Comparison of ENCODE assay signal across 13 cellular contexts in the genomic region with DNA sequence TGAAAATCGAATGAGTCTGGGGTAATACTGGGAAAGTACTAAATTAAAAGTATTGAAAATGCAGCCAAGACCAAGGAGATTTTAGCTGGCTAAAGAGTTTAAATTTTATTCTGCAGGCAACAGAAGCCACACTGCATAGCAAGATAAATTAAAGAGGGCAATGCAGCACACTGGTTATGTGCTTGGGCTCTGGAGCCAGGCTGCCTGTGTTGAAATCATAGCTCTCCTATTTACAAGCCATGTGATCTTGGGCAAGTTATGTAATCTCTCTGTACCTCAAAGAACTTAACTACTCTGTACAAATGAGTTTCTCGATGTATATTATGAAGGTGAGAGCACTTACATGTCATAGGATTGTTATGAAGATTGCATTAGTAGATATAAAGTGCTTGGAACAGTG. TPM values are rescaled to one million over a fixed set of nuclear protein-coding genes. Genes with fewer than 3 reads are reported as not detected.
DNase-seq lines count a peak whose midpoint lies in the region; ATAC-seq and TF ChIP-seq lines count a peak whose summit lies in the region.
"Had no signal": no experiment of that assay in that cellular context is flagged by ENCODE, and none has a peak within 500 bp of the region (broad histone marks: within the 10 kb centered on the region; RNA-seq: fewer than 3 reads in every experiment).

No MANE protein-coding gene starts in this region.

- 51% methylated on average over 2 of the region's 2 CpGs for WGBS in liver
- WGBS in upper lobe of left lung, 2 donors: 39 to 73% methylated on average over 2 of the region's 2 CpGs

- H3K9me3 ChIP-seq in liver (ENCODE audit: control insufficient read depth in 4 of 4, low read length in 3 of 4) (no peaks in the 10 kb centered on the region), upper lobe of left lung (no peaks in the 10 kb centered on the region)

- no peak for TF ChIP-seq POLR2A in upper lobe of left lung (IDR thresholded peaks at IDR 0.05)

- H3K27ac ChIP-seq in liver (ENCODE audit: low read depth in 1 of 2, low read length in 2 of 2) (no peak overlapping the region), upper lobe of left lung (no peak overlapping the region)
- H3K27ac ChIP-seq: 22Rv1 had no signal

- ATAC-seq in upper lobe of left lung (ENCODE audit: low FRiP score in 2 of 2): peak; percentile 76

- peak; percentile 23 for DNase-seq in NCI-H1436 treated with DMSO at 0.1 percent for 48 hours (lab: John Stamatoyannopoulos, UW)
- no peak for DNase-seq in NCI-H1436 (lab: John Stamatoyannopoulos, UW)
- peak; percentile 82 for DNase-seq in choroid plexus epithelial cell (ENCODE audit: low read depth)
- DNase-seq in upper lobe of left lung: peak in 1 of 2 donors; percentile 74
- no peak for DNase-seq in retina
- no peak for DNase-seq in NCI-H2171 treated with DMSO at 0.1 percent for 48 hours (lab: John Stamatoyannopoulos, UW)
- no peak for DNase-seq in NCI-H1092 treated with DMSO at 0.1 percent for 48 hours (lab: John Stamatoyannopoulos, UW)
- DNase-seq: activated CD4-positive, alpha-beta memory T cell treated with anti-CD3 and anti-CD28 coated beads for 36 hours; DND-41; NCI-H446; SW 1271 had no signal

- H3K36me3 ChIP-seq in liver (ENCODE audit: control insufficient read depth in 4 of 4, insufficient read depth in 3 of 4, low read depth in 1 of 4, low read length in 3 of 4): peaks cover 0 to 4% (median 1%) of the 10 kb centered on the region in 4 donors
- H3K36me3 ChIP-seq in upper lobe of left lung: no peaks in the 10 kb centered on the region

- TF ChIP-seq EP300 in upper lobe of left lung (IDR thresholded peaks at IDR 0.05): peak in 1 of 4 donors; percentile 28

- peak; percentile 49 to 52 for TF ChIP-seq RAD21 in liver (IDR thresholded peaks at IDR 0.05)

- H3K4me1 ChIP-seq in liver (ENCODE audit: control insufficient read depth in 4 of 4, insufficient read depth in 4 of 4, low read length in 3 of 4) (peaks cover 16 to 86% (median 76%) of the 10 kb centered on the region in 4 donors), upper lobe of left lung (peaks cover 22 to 47% (median 25%) of the 10 kb centered on the region in 4 donors)

- H3K27me3 ChIP-seq in liver (ENCODE audit: control insufficient read depth in 4 of 4, insufficient read depth in 4 of 4, low read length in 3 of 4) (no peaks in the 10 kb centered on the region), upper lobe of left lung (no peaks in the 10 kb centered on the region)

- H3K9ac ChIP-seq in liver (ENCODE audit: low read depth in 1 of 2, low read length in 2 of 2): peak overlapping the region in 1 of 2 donors; percentile 5

- H3K4me3 ChIP-seq in choroid plexus epithelial cell (ENCODE audit: low read depth, low read length) (no peak overlapping the region), liver (ENCODE audit: low read depth in 1 of 3, low read length in 3 of 3) (no peak overlapping the region), upper lobe of left lung (no peak overlapping the region)

- no peak for TF ChIP-seq CTCF in choroid plexus epithelial cell (conservative IDR thresholded peaks at IDR 0.05; ENCODE audit: low read depth, low read length)
- no peak for TF ChIP-seq CTCF in liver (IDR thresholded peaks at IDR 0.05; ENCODE audit: low read depth, low read length, missing input control)
- TF ChIP-seq CTCF in upper lobe of left lung (IDR thresholded peaks at IDR 0.05): no peak

TF ChIP-seq in liver, 16 proteins besides CTCF, POLR2A, EP300 and RAD21:
- TF ChIP-seq FOXA2 (IDR thresholded peaks at IDR 0.05) (peak; percentile 13), HNF4A (conservative IDR thresholded peaks at IDR 0.05) (peak; percentile 39 to 66), GABPA (IDR thresholded peaks at IDR 0.05 in 1 of 2, conservative IDR thresholded peaks at IDR 0.05 in 1 of 2) (no peak), RXRA (IDR thresholded peaks at IDR 0.05) (peak; percentile 23 to 74), MAX (IDR thresholded peaks at IDR 0.05) (peak; percentile 57), EGR1 (IDR thresholded peaks at IDR 0.05; ENCODE audit: low read depth in 2 of 2) (peak in 1 of 2 donors; percentile 19), ATF3 (IDR thresholded peaks at IDR 0.05) (no peak)

RNA-seq across cellular contexts. Expression of gene SLC25A13, which starts 9.9 kb away (rescaled TPM):
- 100 to 1,000 TPM in 1 of 2 donors, 10 to 100 TPM in 1; 45.6 to 116 TPM for total RNA-seq in liver
- polyA plus RNA-seq in liver: 10 to 100 TPM; 52.4 to 75.4 TPM
- 10 to 100 TPM; 21.4 to 39.7 (median 30.8) TPM for total RNA-seq in upper lobe of left lung

Comparison
In these comparisons a context has a peak if more than half of its experiments do, and no peak if none do; other contexts are left out.
1. DNase-seq: peak in NCI-H1436 treated with DMSO at 0.1 percent for 48 hours (single experiment) and choroid plexus epithelial cell (single experiment); none in NCI-H1436 (single experiment), retina (single experiment), NCI-H2171 treated with DMSO at 0.1 percent for 48 hours (single experiment) and NCI-H1092 treated with DMSO at 0.1 percent for 48 hours (single experiment).